18 cellular contexts compared by ENCODE assay signal in the genomic region with DNA sequence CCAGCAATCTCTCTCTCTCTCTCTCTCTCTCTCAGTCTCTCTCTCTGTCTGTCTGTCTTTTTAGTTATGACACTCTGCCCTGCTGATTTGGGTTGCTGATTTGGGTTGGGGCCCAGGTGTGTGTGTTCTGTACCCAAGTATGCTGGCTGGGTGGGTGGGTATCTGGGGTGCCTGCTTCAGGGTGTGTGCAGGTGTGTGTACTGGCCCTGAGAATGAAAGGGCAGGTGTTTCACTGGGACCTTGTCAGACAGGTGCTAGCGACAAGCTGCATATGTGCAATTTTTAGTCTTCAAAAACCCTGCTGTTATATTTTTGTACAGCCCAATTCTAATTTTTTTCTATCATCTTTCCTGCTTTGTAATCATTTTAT. TPM values are rescaled to one million over a fixed set of nuclear protein-coding genes. Genes with fewer than 3 reads are reported as not detected.
A peak's percentile ranks its signal among the peaks of the same experiment; 100 is the strongest.
DNase-seq lines count a peak whose midpoint lies in the region; ATAC-seq and TF ChIP-seq lines count a peak whose summit lies in the region.
"Had no signal": no experiment of that assay in that cellular context is flagged by ENCODE, and none has a peak within 500 bp of the region (broad histone marks: within the 10 kb centered on the region; RNA-seq: fewer than 3 reads in every experiment).

No MANE protein-coding gene starts in this region.

- H4K8ac ChIP-seq in mesenchymal stem cell (ENCODE audit: low read length) = no peak overlapping the region

- intact Hi-C loops in heart right ventricle (cut with DNase I) = no loop called here
- intact Hi-C loops in Right ventricle myocardium inferior (cut with DNase I) = no loop called here

- H4K91ac ChIP-seq in mesenchymal stem cell (ENCODE audit: low read length) = no peak overlapping the region

- ATAC-seq in heart right ventricle (no peak), Right ventricle myocardium inferior (no peak), T-helper 17 cell (no peak), GM21529 (IDR thresholded peaks at IDR 0.05; ENCODE audit: unreplicated experiment) (no peak)
- ATAC-seq: GM23338 had no signal

- no peak overlapping the region for H3K18ac ChIP-seq in mesenchymal stem cell (ENCODE audit: low read depth in 1 of 2, low read length in 2 of 2)

- H3K36me3 ChIP-seq in heart right ventricle (peaks cover 0 to 4% (median 0%) of the 10 kb centered on the region in 9 donors), mesenchymal stem cell (ENCODE audit: control insufficient read depth in 1 of 2, insufficient read depth in 2 of 2, low read depth in 1 of 2, low read length in 2 of 2) (no peaks in the 10 kb centered on the region)
- H3K36me3 ChIP-seq: ascending aorta, SJCRH30, tibial nerve had no signal

- no peak overlapping the region for H2BK5ac ChIP-seq in mesenchymal stem cell (ENCODE audit: low read depth, low read length, poor library complexity, severe bottlenecking)

- H3K9me3 Mint-ChIP-seq in type B pancreatic cell = no peaks in the 10 kb centered on the region
- H3K9me3 Mint-ChIP-seq: GM23338 had no signal

- H3K79me1 ChIP-seq in mesenchymal stem cell (replicated peaks; ENCODE audit: low read length, poor library complexity, severe bottlenecking) = no peaks in the 10 kb centered on the region

- peak overlapping the region in 6 of 10 donors; percentile 38 to 67 (median 43) for H3K4me3 ChIP-seq in heart right ventricle
- H3K4me3 ChIP-seq in mesenchymal stem cell (ENCODE audit: insufficient read depth in 1 of 2, low read depth in 1 of 2, low read length in 2 of 2) = no peak overlapping the region
- H3K4me3 ChIP-seq: GM23338, SJCRH30 had no signal

- WGBS in heart right ventricle, 2 donors = 86 to 95% methylated on average over 1 of the region's 1 CpG
- WGBS in mesenchymal stem cell = no CpG with 5 or more reads among the region's 1 CpG

- H3K27me3 ChIP-seq in heart right ventricle (peaks cover 0 to 9% (median 0%) of the 10 kb centered on the region in 7 donors), mesenchymal stem cell (ENCODE audit: control insufficient read depth in 1 of 2, insufficient read depth in 1 of 2, low read length in 2 of 2) (peaks cover 3 to 68% of the 10 kb centered on the region in 2 experiments)
- H3K27me3 ChIP-seq: ascending aorta, SJCRH30, tibial nerve had no signal

- H3K9me3 ChIP-seq in heart right ventricle = peaks cover 0 to 8% (median 0%) of the 10 kb centered on the region in 11 donors
- no peaks in the 10 kb centered on the region for H3K9me3 ChIP-seq in T-helper 17 cell (ENCODE audit: control insufficient read depth, low read length, poor library complexity, severe bottlenecking)
- H3K9me3 ChIP-seq in mesenchymal stem cell (ENCODE audit: control insufficient read depth, low read length) = peaks cover 7% of the 10 kb centered on the region
- H3K9me3 ChIP-seq: SJCRH30 had no signal

- H3K27me3 Mint-ChIP-seq in T-helper 17 cell (peaks cover 22% of the 10 kb centered on the region), type B pancreatic cell (peaks cover 53% of the 10 kb centered on the region)

- no peak overlapping the region for H3K4ac ChIP-seq in mesenchymal stem cell (ENCODE audit: low read depth in 1 of 2, low read length in 2 of 2)

- DNase-seq in heart right ventricle (no peak), Right ventricle myocardium inferior (ENCODE audit: missing footprints) (no peak), T-helper 17 cell (no peak), mesenchymal stem cell (no peak), type B pancreatic cell (ENCODE audit: extremely low spot score, unreplicated experiment) (no peak), AML-193 (lab: John Stamatoyannopoulos, UW) (no peak)
- no peak for DNase-seq in stimulated activated CD4-positive, alpha-beta T cell treated with anti-CD3 and anti-CD28 coated beads, Interleukin-4, amount 100 ng/mL, for 24 hours
- DNase-seq: activated CD4-positive, alpha-beta T cell treated with anti-CD3 and anti-CD28 coated beads, Interleukin-2, amount 50 U/mL, for 4 hours; activated effector memory CD4-positive, alpha-beta T cell treated with anti-CD3 and anti-CD28 coated beads, Interleukin-2, amount 50 U/mL, for 16 hours; Calu3; hippocampal formation; NCI-H1048; SJCRH30 had no signal

- H3K27ac Mint-ChIP-seq in T-helper 17 cell (peak overlapping the region; percentile 43), type B pancreatic cell (peak overlapping the region; percentile 18)
- H3K27ac Mint-ChIP-seq: GM23338 had no signal

- H3K4me2 ChIP-seq in mesenchymal stem cell (ENCODE audit: low read length, poor library complexity, severe bottlenecking) = peak overlapping the region; percentile 16
- H3K4me2 ChIP-seq: GM23338 had no signal

- H3K14ac ChIP-seq in mesenchymal stem cell (ENCODE audit: low read length in 2 of 2) = no peak overlapping the region

- H3K23ac ChIP-seq in mesenchymal stem cell (ENCODE audit: low read length in 2 of 2) = no peak overlapping the region

- H2BK120ac ChIP-seq in mesenchymal stem cell (ENCODE audit: low read depth, low read length) = no peak overlapping the region

- H3K4me3 Mint-ChIP-seq in T-helper 17 cell (peak overlapping the region; percentile 88), type B pancreatic cell (no peak overlapping the region)
- H3K4me3 Mint-ChIP-seq: GM23338 had no signal

- no peak for TF ChIP-seq CTCF in heart right ventricle (IDR thresholded peaks at IDR 0.05)
- TF ChIP-seq CTCF in type B pancreatic cell (conservative IDR thresholded peaks at IDR 0.05) = no peak

- H3K4me1 ChIP-seq in heart right ventricle (peaks cover 0 to 39% (median 0%) of the 10 kb centered on the region in 9 donors), mesenchymal stem cell (ENCODE audit: control insufficient read depth, insufficient read depth, low read depth, low read length) (peaks cover 10% of the 10 kb centered on the region)
- H3K4me1 ChIP-seq: ascending aorta, SJCRH30 had no signal

- no peak overlapping the region for H3K9ac ChIP-seq in mesenchymal stem cell (ENCODE audit: low read length)

- no peak overlapping the region for H2AK5ac ChIP-seq in mesenchymal stem cell (ENCODE audit: low read length, severe bottlenecking)

- H2BK12ac ChIP-seq in mesenchymal stem cell (ENCODE audit: low read length in 2 of 2) = no peak overlapping the region

- no peak overlapping the region for H2AFZ ChIP-seq in mesenchymal stem cell (ENCODE audit: low read depth, low read length)
- H2AFZ ChIP-seq: GM23338 had no signal

- peaks cover 2% of the 10 kb centered on the region for H3K36me3 Mint-ChIP-seq in T-helper 17 cell (ENCODE audit: low read depth)
- H3K36me3 Mint-ChIP-seq in type B pancreatic cell = no peaks in the 10 kb centered on the region

- no peak overlapping the region for H2BK15ac ChIP-seq in mesenchymal stem cell (ENCODE audit: low read depth, poor library complexity, severe bottlenecking)

- H3K27ac ChIP-seq in heart right ventricle (peak overlapping the region in 3 of 10 donors; percentile 70 to 92 (median 75)), mesenchymal stem cell (ENCODE audit: low read length, poor library complexity, severe bottlenecking) (no peak overlapping the region)
- H3K27ac ChIP-seq: ascending aorta, SJCRH30 had no signal

- H3K4me1 Mint-ChIP-seq in T-helper 17 cell = peaks cover 12% of the 10 kb centered on the region
- H3K4me1 Mint-ChIP-seq in type B pancreatic cell (ENCODE audit: unreplicated experiment) = no peaks in the 10 kb centered on the region

RNA-seq across cellular contexts. Expression of a gene that starts 0.9 kb away (rescaled TPM):
- total RNA-seq in heart right ventricle (10 to 100 TPM in 1 of 10 donors, 1 to 10 TPM in 9; 1.4 to 20.8 (median 1.8) TPM), Right ventricle myocardium inferior (3.1 TPM), T-helper 17 cell (1 to 10 TPM; 5.1 to 8.0 TPM), type B pancreatic cell (ENCODE audit: low replicate concordance) (0.72 and 1.6 TPM in 2 replicates)
- polyA plus RNA-seq in heart right ventricle = 1 to 10 TPM in 1 of 2 donors, under 1 TPM in 1; 0.81 to 1.5 TPM
- polyA plus RNA-seq in mesenchymal stem cell (2013, experiment 1 of 2) = not detected
- polyA plus RNA-seq in mesenchymal stem cell (2013, experiment 2 of 2) = not detected
- total RNA-seq: Calu3, GM23338, SJCRH30 had no signal
- polyA plus RNA-seq: GM23338 had no signal

RNA-seq across cellular contexts. Expression of a gene that starts 53.6 kb away (rescaled TPM):
- total RNA-seq in heart right ventricle = 10 to 100 TPM in 2 of 10 donors, 1 to 10 TPM in 8; 1.1 to 18.9 (median 2.7) TPM
- polyA plus RNA-seq in heart right ventricle = 10 to 100 TPM in 1 of 2 donors, 1 to 10 TPM in 1; 4.6 to 10.5 TPM
- 9.4 TPM for total RNA-seq in Right ventricle myocardium inferior
- 10 to 100 TPM; 31.7 to 37.1 TPM for total RNA-seq in T-helper 17 cell
- not detected for polyA plus RNA-seq in mesenchymal stem cell (2013, experiment 1 of 2)
- polyA plus RNA-seq in mesenchymal stem cell (2013, experiment 2 of 2) = not detected
- total RNA-seq in type B pancreatic cell (ENCODE audit: low replicate concordance) = 0.59 TPM in 1 of 2 replicates, not detected in the other
- total RNA-seq: Calu3, GM23338, renal cortical epithelial cell, SJCRH30 had no signal
- polyA plus RNA-seq: GM23338 had no signal

Comparison
In these comparisons a context has a peak if more than half of its experiments do, and no peak if none do; other contexts are left out.
1. H3K4me3 ChIP-seq: peak in heart right ventricle (6 of 10); none in mesenchymal stem cell (0 of 2).